20 cellular contexts compared by ENCODE assay signal in genomic region chr16:17063156-17063555, GRCh38.
A peak's percentile ranks its signal among the peaks of the same experiment; 100 is the strongest.
DNase-seq lines count a peak whose midpoint lies in the region; ATAC-seq and TF ChIP-seq lines count a peak whose summit lies in the region.
"Had no signal": no experiment of that assay in that cellular context is flagged by ENCODE, and none has a peak within 500 bp of the region (broad histone marks: within the 10 kb centered on the region; RNA-seq: fewer than 3 reads in every experiment).

No MANE protein-coding gene starts in this region.

- CTCF ChIA-PET in Calu3 (lab: Charles Lee): no interaction called here
- CTCF ChIA-PET in activated CD4-positive, alpha-beta memory T cell treated with anti-CD3 and anti-CD28 coated beads, Interleukin-2, amount 10 ng/mL, durations not matched to agents 7 days and 5 days (lab: Charles Lee): no interaction called here

- H3K4me1 ChIP-seq in H9 (ENCODE audit: insufficient read depth, low read length) (no peaks in the 10 kb centered on the region), left ventricle myocardium inferior (no peaks in the 10 kb centered on the region)
- H3K4me1 ChIP-seq: colonic mucosa had no signal

- H3K9me3 Mint-ChIP-seq in H9 (no peaks in the 10 kb centered on the region; a peak in 1 of 5 replicates), Calu3 (ENCODE audit: low read depth, unreplicated experiment) (peaks cover 10% of the 10 kb centered on the region)
- no peaks in the 10 kb centered on the region for H3K9me3 Mint-ChIP-seq in stimulated activated effector memory CD8-positive, alpha-beta T cell treated with anti-CD3 and anti-CD28 coated beads, Interleukin-12 subunit alpha, Interleukin-12 subunit beta, amount 100 ng/mL, for 72 hours
- no peaks in the 10 kb centered on the region for H3K9me3 Mint-ChIP-seq in activated CD4-positive, alpha-beta memory T cell treated with anti-CD3 and anti-CD28 coated beads, Interleukin-2, amount 10 ng/mL, durations not matched to agents 7 days and 5 days
- H3K9me3 Mint-ChIP-seq: activated naive CD8-positive, alpha-beta T cell treated with anti-CD3 and anti-CD28 coated beads, Interleukin-2, amount 50 U/mL, for 24 hours; CD4-positive, alpha-beta T cell had no signal

- POLR2A ChIA-PET in activated CD4-positive, alpha-beta memory T cell treated with anti-CD3 and anti-CD28 coated beads, Interleukin-2, amount 10 ng/mL, durations not matched to agents 7 days and 5 days (lab: Charles Lee): no interaction called here

- H3K36me3 Mint-ChIP-seq in H9 (ENCODE audit: insufficient read depth in 1 of 3, low read depth in 3 of 3) (no peaks in the 10 kb centered on the region; a peak in 1 of 7 replicates), Calu3 (ENCODE audit: insufficient read depth, unreplicated experiment) (no peaks in the 10 kb centered on the region)
- no peaks in the 10 kb centered on the region for H3K36me3 Mint-ChIP-seq in stimulated activated effector memory CD8-positive, alpha-beta T cell treated with anti-CD3 and anti-CD28 coated beads, Interleukin-12 subunit alpha, Interleukin-12 subunit beta, amount 100 ng/mL, for 72 hours
- no peaks in the 10 kb centered on the region for H3K36me3 Mint-ChIP-seq in activated CD4-positive, alpha-beta memory T cell treated with anti-CD3 and anti-CD28 coated beads, Interleukin-2, amount 10 ng/mL, durations not matched to agents 7 days and 5 days (ENCODE audit: low read depth)
- H3K36me3 Mint-ChIP-seq: neural progenitor cell had no signal

- H3K23me2 ChIP-seq in H9 (ENCODE audit: insufficient read length, low read depth, low read length, poor library complexity, severe bottlenecking): no peaks in the 10 kb centered on the region

- no peak overlapping the region for H3T11ph ChIP-seq in H9 (ENCODE audit: low read length)

- H3K27me3 ChIP-seq in H9 (ENCODE audit: insufficient read depth, low read length) (no peaks in the 10 kb centered on the region), left ventricle myocardium inferior (ENCODE audit: low read depth) (peaks cover 49% of the 10 kb centered on the region)
- H3K27me3 ChIP-seq: brain microvascular endothelial cell, colonic mucosa, neural progenitor cell had no signal

- no peak overlapping the region for H3K4me3 Mint-ChIP-seq in H9
- no peak overlapping the region for H3K4me3 Mint-ChIP-seq in stimulated activated effector memory CD8-positive, alpha-beta T cell treated with anti-CD3 and anti-CD28 coated beads, Interleukin-12 subunit alpha, Interleukin-12 subunit beta, amount 100 ng/mL, for 72 hours
- H3K4me3 Mint-ChIP-seq in Calu3 (ENCODE audit: low read depth, unreplicated experiment): no peak overlapping the region
- H3K4me3 Mint-ChIP-seq in activated CD4-positive, alpha-beta memory T cell treated with anti-CD3 and anti-CD28 coated beads, Interleukin-2, amount 10 ng/mL, durations not matched to agents 7 days and 5 days: no peak overlapping the region
- H3K4me3 Mint-ChIP-seq: activated naive CD8-positive, alpha-beta T cell treated with anti-CD3 and anti-CD28 coated beads, Interleukin-2, amount 50 U/mL, for 24 hours; CD4-positive, alpha-beta T cell; endodermal cell; neural progenitor cell had no signal

- no peak overlapping the region for H2BK15ac ChIP-seq in H9 (ENCODE audit: low read depth, low read length)

- H2BK5ac ChIP-seq in H9 (ENCODE audit: insufficient read length, low read length): no peak overlapping the region

- peak overlapping the region; percentile 25; the same call in 1 of the 2 replicates for H3K14ac ChIP-seq in H9 (ENCODE audit: insufficient read depth, low read length)

- ATAC-seq in stimulated activated effector memory CD8-positive, alpha-beta T cell treated with anti-CD3 and anti-CD28 coated beads, Interleukin-12 subunit alpha, Interleukin-12 subunit beta, amount 100 ng/mL, for 72 hours: no peak
- ATAC-seq: activated naive CD8-positive, alpha-beta T cell treated with anti-CD3 and anti-CD28 coated beads, Interleukin-2, amount 50 U/mL, for 24 hours had no signal

- no CpG with 5 or more reads among the region's 6 CpGs for WGBS in H9 (ENCODE audit: extremely low coverage, insufficient read length, low lambda C conversion rate)

- no peak overlapping the region for H4K5ac ChIP-seq in H9 (ENCODE audit: insufficient read length, low read depth, low read length)

- H2AK5ac ChIP-seq in H9 (ENCODE audit: insufficient read length, low read length): no peak overlapping the region

- intact Hi-C loops in Calu3 (cut with micrococcal nuclease; ENCODE audit: unreplicated experiment): no loop called here
- intact Hi-C loops in left ventricle myocardium inferior (cut with micrococcal nuclease): no loop called here

- no peaks in the 10 kb centered on the region for H3K79me1 ChIP-seq in H9 (ENCODE audit: insufficient read depth, low read depth, low read length, poor library complexity, severe bottlenecking)

- H3K27ac Mint-ChIP-seq in H9: no peak overlapping the region
- peak overlapping the region; percentile 79 for H3K27ac Mint-ChIP-seq in stimulated activated effector memory CD8-positive, alpha-beta T cell treated with anti-CD3 and anti-CD28 coated beads, Interleukin-12 subunit alpha, Interleukin-12 subunit beta, amount 100 ng/mL, for 72 hours
- no peak overlapping the region for H3K27ac Mint-ChIP-seq in Calu3 (ENCODE audit: unreplicated experiment)
- H3K27ac Mint-ChIP-seq in activated CD4-positive, alpha-beta memory T cell treated with anti-CD3 and anti-CD28 coated beads, Interleukin-2, amount 10 ng/mL, durations not matched to agents 7 days and 5 days: no peak overlapping the region
- H3K27ac Mint-ChIP-seq: activated naive CD8-positive, alpha-beta T cell treated with anti-CD3 and anti-CD28 coated beads, Interleukin-2, amount 50 U/mL, for 24 hours; CD4-positive, alpha-beta T cell; endodermal cell had no signal

- no peak for DNase-seq in H9
- peak; percentile 100 for DNase-seq in NCI-H510A treated with DMSO at 0.1 percent for 48 hours (lab: John Stamatoyannopoulos, UW)
- peak; percentile 3 for DNase-seq in epithelial cell of esophagus (ENCODE audit: low read depth)
- no peak for DNase-seq in stimulated activated effector memory CD8-positive, alpha-beta T cell treated with anti-CD3 and anti-CD28 coated beads, Interleukin-12 subunit alpha, Interleukin-12 subunit beta, amount 100 ng/mL, for 72 hours (ENCODE audit: low spot score in 2 of 2)
- no peak for DNase-seq in Calu3
- DNase-seq in left ventricle myocardium inferior: no peak
- no peak for DNase-seq in activated CD4-positive, alpha-beta memory T cell treated with anti-CD3 and anti-CD28 coated beads, Interleukin-2, amount 10 ng/mL, durations not matched to agents 7 days and 5 days
- DNase-seq: activated CD4-positive, alpha-beta T cell treated with anti-CD3 and anti-CD28 coated beads for 48 hours; activated CD8-positive, alpha-beta memory T cell treated with anti-CD3 and anti-CD28 coated beads, Interleukin-2, amount 50 U/mL, for 4 hours; activated naive CD8-positive, alpha-beta T cell treated with anti-CD3 and anti-CD28 coated beads, Interleukin-2, amount 50 U/mL, for 24 hours; brain microvascular endothelial cell; CD4-positive, alpha-beta T cell; colonic mucosa; DMS53; endodermal cell; GF-D8; NCI-H524 treated with DMSO at 0.1 percent for 48 hours; OCI-M1; Right ventricle myocardium superior had no signal

- H3K4me1 Mint-ChIP-seq in H9 (peaks cover 11 to 13% of the 10 kb centered on the region in 2 experiments), Calu3 (ENCODE audit: low read depth, unreplicated experiment) (no peaks in the 10 kb centered on the region)
- no peaks in the 10 kb centered on the region for H3K4me1 Mint-ChIP-seq in stimulated activated effector memory CD8-positive, alpha-beta T cell treated with anti-CD3 and anti-CD28 coated beads, Interleukin-12 subunit alpha, Interleukin-12 subunit beta, amount 100 ng/mL, for 72 hours
- no peaks in the 10 kb centered on the region for H3K4me1 Mint-ChIP-seq in activated CD4-positive, alpha-beta memory T cell treated with anti-CD3 and anti-CD28 coated beads, Interleukin-2, amount 10 ng/mL, durations not matched to agents 7 days and 5 days
- H3K4me1 Mint-ChIP-seq: endodermal cell had no signal

- H4K20me1 ChIP-seq in H9 (ENCODE audit: control insufficient read depth, insufficient read depth, insufficient read length): no peaks in the 10 kb centered on the region

- no peaks in the 10 kb centered on the region for H3K9me3 ChIP-seq in H9 (ENCODE audit: control insufficient read depth, low read depth, low read length)
- peaks cover 5% of the 10 kb centered on the region for H3K9me3 ChIP-seq in left ventricle myocardium inferior (replicated peaks)
- H3K9me3 ChIP-seq: colonic mucosa had no signal

- H3K27ac ChIP-seq in H9 (ENCODE audit: insufficient read length, low read depth, low read length) (no peak overlapping the region), left ventricle myocardium inferior (replicated peaks) (no peak overlapping the region)
- H3K27ac ChIP-seq: brain microvascular endothelial cell, colonic mucosa, neural progenitor cell had no signal

- H4K8ac ChIP-seq in H9 (replicated peaks; ENCODE audit: insufficient read length, low read depth, low read length): no peak overlapping the region

- no peak overlapping the region for H3K18ac ChIP-seq in H9 (ENCODE audit: insufficient read length, low read depth, low read length)

- no peak overlapping the region for H2BK120ac ChIP-seq in H9 (ENCODE audit: low read depth, low read length, poor library complexity, severe bottlenecking)

- H3K4ac ChIP-seq in H9 (ENCODE audit: low read depth, low read length): no peak overlapping the region

- no peaks in the 10 kb centered on the region for H3K36me3 ChIP-seq in left ventricle myocardium inferior
- H3K36me3 ChIP-seq: brain microvascular endothelial cell, colonic mucosa, neural progenitor cell had no signal

- no peak overlapping the region for H3K9ac ChIP-seq in H9 (ENCODE audit: extremely low read depth, insufficient read length, low read length)
- H3K9ac ChIP-seq: neural progenitor cell had no signal

- no peaks in the 10 kb centered on the region for H3K27me3 Mint-ChIP-seq in H9 (ENCODE audit: low read depth)
- H3K27me3 Mint-ChIP-seq in Calu3 (ENCODE audit: unreplicated experiment): peaks cover 28% of the 10 kb centered on the region
- H3K27me3 Mint-ChIP-seq in activated CD4-positive, alpha-beta memory T cell treated with anti-CD3 and anti-CD28 coated beads, Interleukin-2, amount 10 ng/mL, durations not matched to agents 7 days and 5 days: no peaks in the 10 kb centered on the region
- H3K27me3 Mint-ChIP-seq: activated naive CD8-positive, alpha-beta T cell treated with anti-CD3 and anti-CD28 coated beads, Interleukin-2, amount 50 U/mL, for 24 hours; CD4-positive, alpha-beta T cell had no signal

- H2BK20ac ChIP-seq in H9 (ENCODE audit: low read depth, low read length, poor library complexity, severe bottlenecking): no peak overlapping the region

- H2BK12ac ChIP-seq in H9 (ENCODE audit: insufficient read length, low read depth, low read length): no peak overlapping the region

- no TSS peak for BruUV-seq in Calu3 (replicated peaks; lab: Mats Ljungman, UMichigan)

- H3K23ac ChIP-seq in H9 (ENCODE audit: insufficient read length, low read depth, low read length): no peak overlapping the region

- H4K91ac ChIP-seq in H9 (ENCODE audit: insufficient read length, low read depth, low read length): no peak overlapping the region

- no peak overlapping the region for H3K56ac ChIP-seq in H9 (ENCODE audit: insufficient read length, low read depth, low read length)

- no peak overlapping the region for H3K4me2 ChIP-seq in H9 (ENCODE audit: insufficient read depth, insufficient read length, low read length)
- H3K4me2 ChIP-seq: neural progenitor cell had no signal

- H3K4me3 ChIP-seq in epithelial cell of esophagus (ENCODE audit: low read length): no peak overlapping the region
- H3K4me3 ChIP-seq in left ventricle myocardium inferior: no peak overlapping the region
- H3K4me3 ChIP-seq: colonic mucosa, neural progenitor cell had no signal

- TF ChIP-seq CTCF in H9 (conservative IDR thresholded peaks at IDR 0.05) (no peak), epithelial cell of esophagus (IDR thresholded peaks at IDR 0.05; ENCODE audit: insufficient read depth, low read depth, low read length, missing control alignments) (no peak), Calu3 (IDR thresholded peaks at IDR 0.05; ENCODE audit: unreplicated experiment) (no peak), left ventricle myocardium inferior (IDR thresholded peaks at IDR 0.05; ENCODE audit: borderline replicate concordance) (no peak)

- no peaks in the 10 kb centered on the region for H3K79me2 ChIP-seq in H9 (ENCODE audit: insufficient read depth, low read length)

- no peak overlapping the region for H2AFZ ChIP-seq in H9 (ENCODE audit: low read length)
- H2AFZ ChIP-seq: neural progenitor cell had no signal

Comparison
In these comparisons a context has a peak if more than half of its experiments do, and no peak if none do; other contexts are left out.
1. DNase-seq: peak in NCI-H510A treated with DMSO at 0.1 percent for 48 hours (single experiment) and epithelial cell of esophagus (single experiment); none in H9 (single experiment), stimulated activated effector memory CD8-positive, alpha-beta T cell treated with anti-CD3 and anti-CD28 coated beads, Interleukin-12 subunit alpha, Interleukin-12 subunit beta, amount 100 ng/mL, for 72 hours (0 of 2), Calu3 (single experiment), left ventricle myocardium inferior (single experiment) and activated CD4-positive, alpha-beta memory T cell treated with anti-CD3 and anti-CD28 coated beads, Interleukin-2, amount 10 ng/mL, durations not matched to agents 7 days and 5 days (single experiment).